ENCODE assay signal across 21 cellular contexts in the genomic region with DNA sequence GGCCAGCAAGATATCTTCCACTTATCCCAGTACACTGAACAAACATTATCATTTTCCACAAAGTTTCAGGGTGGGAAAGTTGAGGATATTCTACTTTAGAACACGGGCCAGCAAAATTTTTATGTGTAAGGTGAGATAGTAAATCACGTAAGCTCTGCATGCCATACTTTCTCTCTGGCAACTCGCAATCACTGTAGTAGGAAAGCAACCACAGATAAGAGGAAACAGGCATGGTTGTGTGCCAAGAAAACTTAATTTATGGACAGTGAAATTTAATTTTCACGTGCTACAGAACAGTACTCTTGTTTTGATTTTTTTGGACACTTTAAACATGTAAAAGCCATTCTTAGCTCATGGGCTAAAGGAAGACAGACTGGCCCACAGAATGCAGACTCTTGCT.
"Had no signal": no experiment of that assay in that cellular context is flagged by ENCODE, and none has a peak within 500 bp of the region (broad histone marks: within the 10 kb centered on the region; RNA-seq: fewer than 3 reads in every experiment).

No MANE protein-coding gene starts in this region.

- H3K9me3 Mint-ChIP-seq: activated CD8-positive, alpha-beta T cell treated with anti-CD3 and anti-CD28 coated beads for 36 hours; activated naive CD4-positive, alpha-beta T cell treated with anti-CD3 and anti-CD28 coated beads, Interleukin-2, amount 50 U/mL, for 24 hours; brain had no signal

- H3K27ac ChIP-seq: ascending aorta, cardiac muscle cell, PC-9, WERI-Rb-1 had no signal

- H3K4me3 ChIP-seq: ascending aorta, cardiac muscle cell, MG63, PC-9 had no signal

- ATAC-seq: activated CD4-positive, CD25-positive, alpha-beta regulatory T cell treated with anti-CD3 and anti-CD28 coated beads, Interleukin-2, amount 50 U/mL, for 24 hours; activated CD8-positive, alpha-beta T cell treated with anti-CD3 and anti-CD28 coated beads for 36 hours had no signal

- H3K36me3 ChIP-seq: ascending aorta, cardiac muscle cell, MG63, WERI-Rb-1 had no signal

- H3K27ac Mint-ChIP-seq: activated CD8-positive, alpha-beta T cell treated with anti-CD3 and anti-CD28 coated beads for 36 hours; activated naive CD4-positive, alpha-beta T cell treated with anti-CD3 and anti-CD28 coated beads, Interleukin-2, amount 50 U/mL, for 24 hours had no signal

- H3K27me3 ChIP-seq: ascending aorta, cardiac muscle cell, MG63 had no signal

- H3K4me2 ChIP-seq: PC-9 had no signal

- H3K36me3 Mint-ChIP-seq: activated naive CD4-positive, alpha-beta T cell treated with anti-CD3 and anti-CD28 coated beads, Interleukin-2, amount 50 U/mL, for 24 hours; brain had no signal

- DNase-seq: activated CD4-positive, alpha-beta T cell treated with anti-CD3 and anti-CD28 coated beads for 4 hours; activated CD8-positive, alpha-beta memory T cell treated with anti-CD3 and anti-CD28 coated beads, Interleukin-2, amount 50 U/mL, for 48 hours; activated CD8-positive, alpha-beta T cell treated with anti-CD3 and anti-CD28 coated beads for 36 hours; activated T-cell treated with anti-CD3 and anti-CD28 coated beads, Interleukin-2, amount 50 U/mL, for 1 hour; MG63; MV-4-11; NCI-H1092 treated with DMSO at 0.1 percent for 48 hours; NCI-H1417 treated with DMSO at 0.1 percent for 48 hours; NCI-H1694; NCI-H2029; NCI-H446; NCI-H524; PC-9; SHP77 treated with DMSO at 0.1 percent for 48 hours; T-helper 1 cell; WERI-Rb-1 had no signal

- H3K9me3 ChIP-seq: ascending aorta, MG63 had no signal

- H2AFZ ChIP-seq: PC-9 had no signal

- H3K4me3 Mint-ChIP-seq: activated CD8-positive, alpha-beta T cell treated with anti-CD3 and anti-CD28 coated beads for 36 hours; activated naive CD4-positive, alpha-beta T cell treated with anti-CD3 and anti-CD28 coated beads, Interleukin-2, amount 50 U/mL, for 24 hours; brain had no signal

- H3K4me1 Mint-ChIP-seq: activated naive CD4-positive, alpha-beta T cell treated with anti-CD3 and anti-CD28 coated beads, Interleukin-2, amount 50 U/mL, for 24 hours had no signal

- H3K27me3 Mint-ChIP-seq: activated CD8-positive, alpha-beta T cell treated with anti-CD3 and anti-CD28 coated beads for 36 hours; activated naive CD4-positive, alpha-beta T cell treated with anti-CD3 and anti-CD28 coated beads, Interleukin-2, amount 50 U/mL, for 24 hours; brain had no signal
